In the genomic region with DNA sequence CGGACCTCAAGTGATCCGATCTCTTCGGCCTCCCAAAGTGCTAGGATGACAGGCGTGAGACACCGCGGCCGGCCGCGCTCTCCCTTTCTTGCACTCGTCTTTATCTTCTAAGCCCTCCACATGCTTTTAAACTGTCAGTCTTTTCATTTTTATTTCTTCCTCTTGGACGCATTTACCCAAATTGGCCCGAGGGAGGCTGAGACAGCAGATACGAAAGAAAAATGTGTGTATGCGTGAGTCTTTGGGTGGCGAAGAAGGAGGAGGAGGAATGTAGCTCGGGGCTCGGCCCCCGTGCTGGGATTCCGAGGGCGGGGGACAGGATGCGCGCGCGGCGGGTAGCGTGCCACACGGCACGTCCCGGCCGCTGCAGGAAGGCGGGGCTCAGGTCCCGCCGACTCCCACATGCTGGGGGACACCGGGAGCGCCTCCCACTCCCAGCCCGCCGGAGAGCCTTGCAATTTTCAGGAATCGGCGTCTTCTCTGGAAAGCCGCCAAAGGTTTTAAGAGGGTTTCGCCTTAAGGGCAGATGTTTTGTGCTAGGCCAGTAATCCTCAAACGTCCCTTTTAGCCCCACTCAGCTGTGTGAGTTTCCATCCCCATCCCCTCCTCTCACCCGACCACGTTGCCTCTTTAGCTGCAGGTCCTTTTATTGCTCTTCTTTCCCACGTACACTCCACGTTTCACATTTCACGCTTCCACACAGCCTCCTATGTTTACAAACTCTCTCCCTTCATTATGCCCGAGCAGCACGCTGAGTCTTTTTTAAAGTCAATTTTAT, we compare ENCODE assay signal across 8 cellular contexts. TPM values are rescaled to one million over a fixed set of nuclear protein-coding genes. Genes with fewer than 3 reads are reported as not detected.
A peak's percentile ranks its signal among the peaks of the same experiment; 100 is the strongest.
DNase-seq lines count a peak whose midpoint lies in the region; ATAC-seq, FAIRE-seq and TF ChIP-seq lines count a peak whose summit lies in the region.

No MANE protein-coding gene starts in this region.

- no TSS peak for BruUV-seq in HepG2 (replicated peaks; lab: Mats Ljungman, UMichigan)

- no peaks in the 10 kb centered on the region for H3K9me3 Mint-ChIP-seq in chondrocyte (ENCODE audit: low read depth)

- peaks cover 0 to 5% (median 1%) of the 10 kb centered on the region in 4 donors for H3K27me3 ChIP-seq in liver (ENCODE audit: control insufficient read depth in 4 of 4, insufficient read depth in 4 of 4, low read length in 3 of 4)
- no peaks in the 10 kb centered on the region for H3K27me3 ChIP-seq in HepG2 (ENCODE audit: control insufficient read depth in 1 of 2, insufficient read depth in 2 of 2, low read length in 2 of 2)

- TF ChIP-seq CTCF in liver (IDR thresholded peaks at IDR 0.05; ENCODE audit: low read depth, low read length, missing input control) (no peak), HepG2 (CRISPR knock-in tag; IDR thresholded peaks at IDR 0.05) (no peak), chondrocyte (IDR thresholded peaks at IDR 0.05) (peak; percentile 48)

- H3K9ac ChIP-seq in liver (ENCODE audit: low read depth in 1 of 2, low read length in 2 of 2): peak overlapping the region; percentile 4 to 45
- H3K9ac ChIP-seq in HepG2 (ENCODE audit: insufficient read depth, low read depth, low read length): no peak overlapping the region

- TF ChIP-seq RAD21 in liver (IDR thresholded peaks at IDR 0.05) (peak in 1 of 2 donors; percentile 18), HepG2 (CRISPR knock-in tag; IDR thresholded peaks at IDR 0.05) (no peak)

- no peaks in the 10 kb centered on the region for H3K27me3 Mint-ChIP-seq in chondrocyte (ENCODE audit: low read depth)

- no peaks in the 10 kb centered on the region for H3K36me3 Mint-ChIP-seq in chondrocyte (ENCODE audit: low read depth)

- 4% methylated on average over 49 of the region's 49 CpGs for whole genome bisulfite sequencing in liver
- WGBS in HepG2 (ENCODE audit: low lambda C conversion rate): 88% methylated on average over 36 of the region's 49 CpGs

- DNase-seq in HepG2 (ENCODE audit: low spot score) (no peak), NCI-H2196 treated with DMSO at 0.1 percent for 48 hours (lab: John Stamatoyannopoulos, UW; ENCODE audit: unreplicated experiment) (peak; percentile 34), chondrocyte (ENCODE audit: low spot score) (peak; percentile 96), kidney tubule cell (ENCODE audit: low spot score) (peak; percentile 95)
- peak; percentile 74 to 90 for DNase-seq in activated CD4-positive, alpha-beta T cell treated with anti-CD3 and anti-CD28 coated beads for 24 hours (ENCODE audit: low read depth in 2 of 2)
- peak; percentile 64 to 95 (median 76) for DNase-seq in stimulated activated CD4-positive, alpha-beta T cell treated with anti-CD3 and anti-CD28 coated beads, Interleukin-1b, Interleukin-23, amount 100 ng/mL, for 24 hours (ENCODE audit: low read depth in 4 of 4, low spot score in 1 of 4)

- peak overlapping the region; percentile 78 for H3K4me3 Mint-ChIP-seq in chondrocyte (ENCODE audit: unreplicated experiment)

- FAIRE-seq in HepG2 (lab: Jason Lieb, UNC): no peak

- H3K4me3 ChIP-seq in liver (ENCODE audit: low read depth in 1 of 3, low read length in 3 of 3) (peak overlapping the region in 1 of 3 donors; percentile 10), HepG2 (replicated peaks in 1 of 3; ENCODE audit: insufficient read depth in 1 of 3, low read depth in 2 of 3, low read length in 3 of 3) (no peak overlapping the region)

- no peaks in the 10 kb centered on the region for H4K20me1 ChIP-seq in HepG2 (ENCODE audit: insufficient read depth, low read length)

- H3K9me3 ChIP-seq in liver (ENCODE audit: control insufficient read depth in 4 of 4, low read length in 3 of 4) (no peaks in the 10 kb centered on the region), HepG2 (ENCODE audit: low read length) (no peaks in the 10 kb centered on the region)

- peak overlapping the region; percentile 98 for H3K27ac Mint-ChIP-seq in chondrocyte (ENCODE audit: unreplicated experiment)

- POLR2A ChIA-PET in HepG2 (lab: Yijun Ruan, JAX): no interaction called here

- H3K36me3 ChIP-seq in liver (ENCODE audit: control insufficient read depth in 4 of 4, insufficient read depth in 3 of 4, low read depth in 1 of 4, low read length in 3 of 4) (no peaks in the 10 kb centered on the region), HepG2 (replicated peaks in 1 of 2; ENCODE audit: control insufficient read depth in 1 of 2, insufficient read depth in 2 of 2, low read length in 2 of 2) (no peaks in the 10 kb centered on the region)

- no peak overlapping the region for H3K4me2 ChIP-seq in HepG2 (ENCODE audit: low read depth, low read length)

- in situ Hi-C loops in HepG2 (cut with HindIII; ENCODE audit: extremely low pct_ligation_motif_present, low pct_unique_long_range_greater_than_20kb): no loop called here

- H3K4me1 Mint-ChIP-seq in chondrocyte (ENCODE audit: low read depth): peaks cover 29% of the 10 kb centered on the region

- H2AFZ ChIP-seq in HepG2 (ENCODE audit: low read length): no peak overlapping the region

- no peak for TF ChIP-seq POLR2A in HepG2 (IDR thresholded peaks at IDR 0.05; ENCODE audit: insufficient read depth in 1 of 2, low read depth in 2 of 2, low read length in 2 of 2)

- TF ChIP-seq EP300 in HepG2 (IDR thresholded peaks at IDR 0.05; ENCODE audit: low read depth in 2 of 2, low read length in 2 of 2) (no peak), HepG2 (CRISPR knock-in tag; IDR thresholded peaks at IDR 0.05; ENCODE audit: borderline replicate concordance) (no peak)

- H3K79me2 ChIP-seq in HepG2 (ENCODE audit: insufficient read depth, low read length): no peaks in the 10 kb centered on the region

- H3K27ac ChIP-seq in liver (ENCODE audit: low read depth in 1 of 2, low read length in 2 of 2) (peak overlapping the region; percentile 63 to 86), HepG2 (ENCODE audit: extremely low read length, insufficient read depth, low read length) (no peak overlapping the region)

- intact Hi-C loops in HepG2 (cut with micrococcal nuclease; ENCODE audit: unreplicated experiment): no loop called here

- ATAC-seq in HepG2 (no peak), HG02981 (IDR thresholded peaks at IDR 0.05; ENCODE audit: unreplicated experiment) (peak; percentile 92)

- H3K4me1 ChIP-seq in liver (ENCODE audit: control insufficient read depth in 4 of 4, insufficient read depth in 4 of 4, low read length in 3 of 4) (peaks cover 0 to 7% (median under 1%) of the 10 kb centered on the region in 4 donors), HepG2 (ENCODE audit: insufficient read depth, low read length) (no peaks in the 10 kb centered on the region)

- CTCF ChIA-PET in HepG2 (lab: Yijun Ruan, JAX; ENCODE audit: low intra/inter-chr PET ratio, low total read pairs): no interaction called here

TF ChIP-seq in HepG2, 621 proteins besides CTCF, POLR2A, EP300 and RAD21 (continues in another document):
- no peak for TF ChIP-seq MBNL3 (CRISPR knock-in tag; conservative IDR thresholded peaks at IDR 0.05)
- TF ChIP-seq, protein P1, sequence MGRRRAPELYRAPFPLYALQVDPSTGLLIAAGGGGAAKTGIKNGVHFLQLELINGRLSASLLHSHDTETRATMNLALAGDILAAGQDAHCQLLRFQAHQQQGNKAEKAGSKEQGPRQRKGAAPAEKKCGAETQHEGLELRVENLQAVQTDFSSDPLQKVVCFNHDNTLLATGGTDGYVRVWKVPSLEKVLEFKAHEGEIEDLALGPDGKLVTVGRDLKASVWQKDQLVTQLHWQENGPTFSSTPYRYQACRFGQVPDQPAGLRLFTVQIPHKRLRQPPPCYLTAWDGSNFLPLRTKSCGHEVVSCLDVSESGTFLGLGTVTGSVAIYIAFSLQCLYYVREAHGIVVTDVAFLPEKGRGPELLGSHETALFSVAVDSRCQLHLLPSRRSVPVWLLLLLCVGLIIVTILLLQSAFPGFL (CRISPR knock-in tag; IDR thresholded peaks at IDR 0.05): no peak
- no peak for TF ChIP-seq ZNF441 (CRISPR knock-in tag; IDR thresholded peaks at IDR 0.05; ENCODE audit: borderline replicate concordance)

RNA-seq across cellular contexts. Expression of a gene that starts 34.7 kb away (rescaled TPM):
- total RNA-seq in liver (10 to 100 TPM; 10.9 to 20.6 TPM), HepG2 (2016; rRNA removed; fragmentation: Illumina TruSeq; extraction: Trizol) (22.6 and 39.3 TPM in 2 replicates), chondrocyte (28.6 to 82.7 TPM (median 75.2 TPM) in 3 replicates)
- polyA plus RNA-seq in liver (1 to 10 TPM; 2.1 to 3.2 TPM), HepG2 (2011; rRNA removed) (282 and 580 TPM in 2 replicates)
- 4.1 and 6.1 TPM in 2 replicates for total RNA-seq in HepG2 (2016; cell fraction: cytosol; rRNA removed; fragmentation: Illumina TruSeq; extraction: Trizol; ENCODE audit: low read depth)
- 23.5 and 38.0 TPM in 2 replicates for total RNA-seq in HepG2 (2016; cell fraction: insoluble cytoplasmic fraction; rRNA removed; fragmentation: Illumina TruSeq; extraction: Trizol)
- 8.7 and 10.8 TPM in 2 replicates for total RNA-seq in HepG2 (2016; cell fraction: membrane; rRNA removed; fragmentation: Illumina TruSeq; extraction: Trizol)
- total RNA-seq in HepG2 (2016; cell fraction: nucleus; rRNA removed; fragmentation: Illumina TruSeq; extraction: Trizol): 44.8 and 53.2 TPM in 2 replicates
- 309 and 461 TPM in 2 replicates for polyA plus RNA-seq in HepG2 (2011; cell fraction: cytosol; rRNA removed)
- 109 and 185 TPM in 2 replicates for polyA plus RNA-seq in HepG2 (2011; cell fraction: nucleus; rRNA removed)
- 113 and 491 TPM in 2 replicates for polyA plus RNA-seq in HepG2 (2012)
- polyA plus RNA-seq in HepG2 (2016; cell fraction: cytosol; fragmentation: Illumina TruSeq; extraction: Trizol; ENCODE audit: low read depth): 1.8 and 2.1 TPM in 2 replicates
- polyA plus RNA-seq in HepG2 (2016; cell fraction: insoluble cytoplasmic fraction; fragmentation: Illumina TruSeq; extraction: Trizol; ENCODE audit: low read depth): 10.2 and 12.0 TPM in 2 replicates
- polyA plus RNA-seq in HepG2 (2016; cell fraction: membrane; fragmentation: Illumina TruSeq; extraction: Trizol; ENCODE audit: low read depth): 3.1 and 4.6 TPM in 2 replicates
- 49.3 and 51.9 TPM in 2 replicates for polyA plus RNA-seq in HepG2 (2016; cell fraction: nucleus; fragmentation: Illumina TruSeq; extraction: Trizol; ENCODE audit: insufficient read depth, low read depth)
- polyA minus RNA-seq in HepG2 (2011; rRNA and poly(A)+ RNA removed; ENCODE audit: low replicate concordance): 79.9 and 1,387 TPM in 2 replicates
- 227 and 431 TPM in 2 replicates for polyA minus RNA-seq in HepG2 (2011; cell fraction: cytosol; rRNA and poly(A)+ RNA removed)
- polyA minus RNA-seq in HepG2 (2011; cell fraction: nucleus; rRNA and poly(A)+ RNA removed): 200 and 331 TPM in 2 replicates
